ENCODE assay signal across 16 cellular contexts in the genomic region with DNA sequence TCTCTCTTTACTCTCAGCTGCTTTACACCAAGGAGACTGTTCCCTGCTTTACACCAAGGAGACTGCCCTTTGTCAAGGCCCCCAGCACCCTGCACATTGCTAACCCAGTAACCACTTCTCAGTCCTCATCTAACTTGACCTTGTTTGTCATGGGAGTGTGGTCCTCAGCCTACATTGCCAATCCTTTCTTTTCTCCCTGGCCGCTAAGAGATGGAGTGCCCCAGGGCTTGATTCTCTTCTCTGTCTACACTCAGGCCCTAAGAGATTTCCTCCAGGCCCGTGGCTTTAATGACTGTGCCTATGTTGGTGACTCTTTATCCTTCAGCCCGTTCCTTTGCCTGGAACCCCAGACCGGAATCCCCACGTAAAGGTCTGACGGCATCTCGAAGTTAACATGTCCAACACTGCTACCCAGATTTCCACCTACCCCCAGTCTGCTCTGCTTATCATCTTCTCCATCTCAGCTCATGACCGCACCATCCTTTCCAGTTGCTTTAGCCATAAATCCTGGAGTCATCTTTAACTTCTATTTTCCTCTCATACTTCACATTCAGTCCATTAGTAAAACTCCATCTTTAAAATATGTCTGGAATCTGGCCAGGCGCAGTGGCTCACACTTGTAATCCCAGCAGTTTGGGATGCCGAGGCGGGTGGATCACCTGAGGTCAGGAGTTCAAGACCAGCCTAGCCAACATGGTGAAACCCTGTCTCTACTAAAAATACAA. TPM values are rescaled to one million over a fixed set of nuclear protein-coding genes. Genes with fewer than 3 reads are reported as not detected.
DNase-seq lines count a peak whose midpoint lies in the region; ATAC-seq and TF ChIP-seq lines count a peak whose summit lies in the region.
"Had no signal": no experiment of that assay in that cellular context is flagged by ENCODE, and none has a peak within 500 bp of the region (broad histone marks: within the 10 kb centered on the region; RNA-seq: fewer than 3 reads in every experiment).

No MANE protein-coding gene starts in this region.

- H3K4me3 Mint-ChIP-seq in HFFc6 = peak overlapping the region; percentile 11
- H3K4me3 Mint-ChIP-seq in central memory CD8-positive, alpha-beta T cell = no peak overlapping the region
- H3K4me3 Mint-ChIP-seq: stimulated activated naive CD8-positive, alpha-beta T cell treated with anti-CD3 and anti-CD28 coated beads, Interleukin-15, Interleukin-2, amounts not matched to agents 100 ng/mL and 50 ng/mL, for 24 hours had no signal

- no peak for ATAC-seq in central memory CD8-positive, alpha-beta T cell (replicated peaks; ENCODE audit: extremely low read depth, poor library complexity, severe bottlenecking)
- ATAC-seq in right lobe of liver = no peak

- H3K4me1 Mint-ChIP-seq in HFFc6 (ENCODE audit: low read depth) = peaks cover 69% of the 10 kb centered on the region
- peaks cover 9% of the 10 kb centered on the region for H3K4me1 Mint-ChIP-seq in central memory CD8-positive, alpha-beta T cell

- no peak for DNase-seq in AG04450 (ENCODE audit: low read depth, low spot score)
- DNase-seq in HFFc6 = peak; percentile 79
- DNase-seq in central memory CD8-positive, alpha-beta T cell (ENCODE audit: low spot score in 2 of 2) = no peak
- DNase-seq in mesenteric fat pad (ENCODE audit: low spot score) = no peak
- no peak for DNase-seq in T1000 (lab: John Stamatoyannopoulos, UW)
- no peak for DNase-seq in effector CD4-positive, alpha-beta T cell
- DNase-seq in right lobe of liver = no peak
- DNase-seq: DMS 273 treated with DMSO at 0.1 percent for 48 hours, erythroblast, hippocampal formation, NCI-H187, NCI-H446, posterior cingulate gyrus, SJCRH30 had no signal

- H3K27me3 ChIP-seq in AG04450 (ENCODE audit: control insufficient read depth, insufficient read depth, low read length) (peaks cover 4% of the 10 kb centered on the region), muscle layer of colon (ENCODE audit: control insufficient read depth in 1 of 2, insufficient read depth in 2 of 2, low read length in 2 of 2) (no peaks in the 10 kb centered on the region), right lobe of liver (no peaks in the 10 kb centered on the region)

- H3K27ac ChIP-seq in AG04450 (ENCODE audit: low read depth, low read length) = peak overlapping the region; percentile 52
- peak overlapping the region; percentile 2 for H3K27ac ChIP-seq in muscle layer of colon (ENCODE audit: low read depth, low read length)
- no peak overlapping the region for H3K27ac ChIP-seq in right lobe of liver
- H3K27ac ChIP-seq: SJCRH30 had no signal

- POLR2A ChIA-PET in AG04450 (lab: Yijun Ruan, JAX) = no interaction called here

- H3K9ac ChIP-seq in muscle layer of colon (ENCODE audit: low read length) = no peak overlapping the region

- WGBS in right lobe of liver (ENCODE audit: insufficient coverage, low coverage, low lambda C conversion rate, missing lambda C conversion rate) = 66% methylated on average over 8 of the region's 11 CpGs

- intact Hi-C loops in right lobe of liver (cut with DNase I) = no loop called here

- TF ChIP-seq POLR2A in right lobe of liver (IDR thresholded peaks at IDR 0.05) = no peak

- CTCF ChIA-PET in AG04450 (lab: Charles Lee) = interaction anchor here (8.4 kb wide), 1 partner anchor 82 kb away, joined by 136 read pairs; no protein-coding TSS in a partner anchor

- peaks cover 31% of the 10 kb centered on the region for H3K9me3 Mint-ChIP-seq in HFFc6
- H3K9me3 Mint-ChIP-seq in central memory CD8-positive, alpha-beta T cell = no peaks in the 10 kb centered on the region
- H3K9me3 Mint-ChIP-seq: stimulated activated naive CD8-positive, alpha-beta T cell treated with anti-CD3 and anti-CD28 coated beads, Interleukin-15, Interleukin-2, amounts not matched to agents 100 ng/mL and 50 ng/mL, for 24 hours had no signal

- H3K36me3 ChIP-seq in muscle layer of colon (ENCODE audit: insufficient read depth, low read length) = peaks cover 18% of the 10 kb centered on the region
- peaks cover 0 to 4% (median under 1%) of the 10 kb centered on the region in 4 donors for H3K36me3 ChIP-seq in right lobe of liver

- peak overlapping the region; percentile 73 for H3K27ac Mint-ChIP-seq in HFFc6
- peak overlapping the region; percentile 83 for H3K27ac Mint-ChIP-seq in central memory CD8-positive, alpha-beta T cell (ENCODE audit: low read depth)

- H3K36me3 Mint-ChIP-seq in HFFc6 (ENCODE audit: low read depth) = peaks cover 33% of the 10 kb centered on the region
- peaks cover 32% of the 10 kb centered on the region for H3K36me3 Mint-ChIP-seq in central memory CD8-positive, alpha-beta T cell (ENCODE audit: insufficient read depth)

- peaks cover 88% of the 10 kb centered on the region for H3K27me3 Mint-ChIP-seq in HFFc6 (ENCODE audit: insufficient read depth)
- no peaks in the 10 kb centered on the region for H3K27me3 Mint-ChIP-seq in central memory CD8-positive, alpha-beta T cell
- H3K27me3 Mint-ChIP-seq: stimulated activated naive CD8-positive, alpha-beta T cell treated with anti-CD3 and anti-CD28 coated beads, Interleukin-15, Interleukin-2, amounts not matched to agents 100 ng/mL and 50 ng/mL, for 24 hours had no signal

- TF ChIP-seq CTCF in AG04450 (IDR thresholded peaks at IDR 0.05; ENCODE audit: low read depth, low read length) = no peak
- TF ChIP-seq CTCF in HFFc6 (IDR thresholded peaks at IDR 0.05) = no peak
- TF ChIP-seq CTCF in right lobe of liver (IDR thresholded peaks at IDR 0.05) = no peak

- peaks cover 46% of the 10 kb centered on the region for H3K4me1 ChIP-seq in muscle layer of colon (ENCODE audit: insufficient read depth, low read length)
- H3K4me1 ChIP-seq in right lobe of liver = peaks cover 0 to 15% (median 10%) of the 10 kb centered on the region in 4 donors

- H3K4me3 ChIP-seq in AG04450 (ENCODE audit: low read depth, low read length) = no peak overlapping the region
- no peak overlapping the region for H3K4me3 ChIP-seq in muscle layer of colon (ENCODE audit: low read depth in 1 of 2, low read length in 2 of 2)
- H3K4me3 ChIP-seq in right lobe of liver = no peak overlapping the region
- H3K4me3 ChIP-seq: SJCRH30 had no signal

- no peaks in the 10 kb centered on the region for H3K9me3 ChIP-seq in AG04450 (ENCODE audit: control insufficient read depth, insufficient read depth, low read length)
- H3K9me3 ChIP-seq in muscle layer of colon (ENCODE audit: low read length) = no peaks in the 10 kb centered on the region
- no peaks in the 10 kb centered on the region for H3K9me3 ChIP-seq in right lobe of liver
- H3K9me3 ChIP-seq: SJCRH30 had no signal

RNA-seq across cellular contexts. Expression of a gene that starts 9.5 kb away (rescaled TPM):
- polyA plus RNA-seq in AG04450 (2011; rRNA removed) = 0.58 and 0.60 TPM in 2 replicates
- 0.56 and 1.1 TPM in 2 replicates for polyA minus RNA-seq in AG04450 (2011; rRNA and poly(A)+ RNA removed)
- 1 to 10 TPM in 2 of 6 experiments, under 1 TPM in 4; 0.71 to 1.1 (median 0.83) TPM for total RNA-seq in HFFc6 (2021; fragmentation: NEBNext Ultra II Directional; extraction: Animal tissue kit (Norgen Biotek cat#: 25700))
- 31.9 TPM for total RNA-seq in mesenteric fat pad
- total RNA-seq in right lobe of liver = 1 to 10 TPM in 4 of 6 experiments, under 1 TPM in 2; 0.62 to 2.6 (median 1.3) TPM

RNA-seq across cellular contexts. Expression of a gene that starts 29.4 kb away (rescaled TPM):
- 365 and 382 TPM in 2 replicates for polyA plus RNA-seq in AG04450 (2011; rRNA removed)
- polyA minus RNA-seq in AG04450 (2011; rRNA and poly(A)+ RNA removed) = 379 and 407 TPM in 2 replicates
- total RNA-seq in HFFc6 (2021; fragmentation: NEBNext Ultra II Directional; extraction: Animal tissue kit (Norgen Biotek cat#: 25700)) = 1,000 to 10,000 TPM; 1,238 to 1,664 (median 1,535) TPM
- 901 TPM for total RNA-seq in mesenteric fat pad
- total RNA-seq in right lobe of liver = 100 to 1,000 TPM in 3 of 6 experiments, 10 to 100 TPM in 3; 79.4 to 129 (median 98.8) TPM

RNA-seq across cellular contexts. Expression of a gene that starts 50.0 kb away (rescaled TPM):
- polyA plus RNA-seq in AG04450 (2011; rRNA removed) = 24.1 TPM in 2 replicates
- 24.6 and 25.0 TPM in 2 replicates for polyA minus RNA-seq in AG04450 (2011; rRNA and poly(A)+ RNA removed)
- 10 to 100 TPM; 19.6 to 25.2 (median 23.4) TPM for total RNA-seq in HFFc6 (2021; fragmentation: NEBNext Ultra II Directional; extraction: Animal tissue kit (Norgen Biotek cat#: 25700))
- total RNA-seq in mesenteric fat pad = 34.3 TPM
- 10 to 100 TPM; 19.1 to 30.5 (median 20.0) TPM for total RNA-seq in right lobe of liver

Comparison
In these comparisons a context has a peak if more than half of its experiments do, and no peak if none do; other contexts are left out.
1. H3K27ac ChIP-seq: peak in AG04450 (single experiment) and muscle layer of colon (single experiment); none in right lobe of liver (0 of 3).